11 cellular contexts compared by ENCODE assay signal in the genomic region with DNA sequence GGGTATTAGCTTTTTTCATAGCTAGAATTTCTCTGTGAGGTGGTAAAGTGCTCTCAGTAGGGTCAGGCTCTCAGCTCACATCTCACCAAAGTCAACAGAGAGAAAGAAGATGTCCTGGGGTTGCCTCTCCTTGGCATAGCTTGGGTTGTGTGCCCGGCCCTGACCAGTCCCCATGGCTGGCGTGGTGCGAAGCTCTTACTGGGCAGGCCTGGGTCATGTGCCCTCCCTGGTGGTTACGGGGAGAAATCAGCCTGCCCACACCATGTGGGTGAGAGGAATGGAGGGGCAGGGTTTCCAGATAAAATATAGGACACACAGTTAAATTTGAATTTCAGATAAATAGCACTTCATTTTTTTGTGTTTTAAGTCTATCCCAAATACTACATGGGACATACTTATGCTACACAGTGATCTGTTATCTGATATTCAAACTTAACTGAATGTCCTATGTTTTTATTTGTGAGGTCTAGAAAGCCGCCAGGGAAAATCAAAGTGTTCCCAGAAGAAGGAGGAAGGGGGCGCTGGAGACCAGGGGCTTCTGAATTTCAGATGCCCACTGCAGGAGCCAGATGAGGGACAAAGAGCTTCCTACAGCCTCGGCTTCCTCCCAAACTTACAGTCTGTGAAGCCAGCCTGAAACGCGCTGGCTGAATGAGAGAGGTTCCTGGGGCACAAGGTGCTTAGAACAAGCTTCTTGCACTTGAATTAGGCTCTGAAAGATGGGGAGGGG. TPM values are rescaled to one million over a fixed set of nuclear protein-coding genes. Genes with fewer than 3 reads are reported as not detected.
DNase-seq lines count a peak whose midpoint lies in the region; ATAC-seq and TF ChIP-seq lines count a peak whose summit lies in the region.
"Had no signal": no experiment of that assay in that cellular context is flagged by ENCODE, and none has a peak within 500 bp of the region (broad histone marks: within the 10 kb centered on the region; RNA-seq: fewer than 3 reads in every experiment).

No MANE protein-coding gene starts in this region.

- 79% methylated on average over 9 of the region's 9 CpGs for WGBS in esophagus muscularis mucosa

- no peak overlapping the region for H3K4me3 Mint-ChIP-seq in nephron progenitor cell

- TF ChIP-seq POLR2A in esophagus muscularis mucosa (IDR thresholded peaks at IDR 0.05; ENCODE audit: low read depth) = no peak

- ATAC-seq in GM18498 (IDR thresholded peaks at IDR 0.05; ENCODE audit: unreplicated experiment) = no peak
- no peak for ATAC-seq in GM19324 (IDR thresholded peaks at IDR 0.05; ENCODE audit: low FRiP score, unreplicated experiment)
- ATAC-seq: activated naive CD4-positive, alpha-beta T cell treated with anti-CD3 and anti-CD28 coated beads, Interleukin-2, amount 50 U/mL, for 72 hours had no signal

- H3K9me3 Mint-ChIP-seq in nephron progenitor cell = no peaks in the 10 kb centered on the region

- H3K36me3 ChIP-seq in NT2/D1 (ENCODE audit: insufficient read depth, insufficient read length, low read length) (peaks cover 67% of the 10 kb centered on the region), esophagus muscularis mucosa (no peaks in the 10 kb centered on the region)
- H3K36me3 ChIP-seq: stomach had no signal

- H3K4me1 Mint-ChIP-seq in nephron progenitor cell = peaks cover 63% of the 10 kb centered on the region

- no peaks in the 10 kb centered on the region for H3K9me3 ChIP-seq in NT2/D1 (ENCODE audit: insufficient read depth, low read length)
- no peaks in the 10 kb centered on the region for H3K9me3 ChIP-seq in esophagus muscularis mucosa
- H3K9me3 ChIP-seq: stomach had no signal

- H3K4me3 ChIP-seq in NT2/D1 (ENCODE audit: insufficient read length, low read depth) (no peak overlapping the region), esophagus muscularis mucosa (no peak overlapping the region)
- H3K4me3 ChIP-seq: stomach had no signal

- H3K27me3 Mint-ChIP-seq in nephron progenitor cell (ENCODE audit: low read depth, poor library complexity) = no peaks in the 10 kb centered on the region

- H3K9ac ChIP-seq in NT2/D1 (ENCODE audit: insufficient read length, low read depth) = peak overlapping the region; percentile 38

- no peak for TF ChIP-seq EP300 in esophagus muscularis mucosa (IDR thresholded peaks at IDR 0.05)

- peak overlapping the region; percentile 81 for H3K27ac Mint-ChIP-seq in nephron progenitor cell

- intact Hi-C loops in esophagus muscularis mucosa (cut with DNase I) = no loop called here

- DNase-seq in ELF-1 (ENCODE audit: low read depth, low spot score) (peak; percentile 64), NT2/D1 (ENCODE audit: low read depth, low spot score) (peak; percentile 59), esophagus muscularis mucosa (ENCODE audit: extremely low spot score) (no peak), nephron progenitor cell (peak; percentile 30), T-helper 1 cell (no peak), glomerular visceral epithelial cell (ENCODE audit: extremely low spot score) (no peak)
- DNase-seq: NCI-H2029 treated with DMSO at 0.1 percent for 48 hours, stomach had no signal

- H3K4me1 ChIP-seq in NT2/D1 (ENCODE audit: insufficient read depth, insufficient read length) = peaks cover 23% of the 10 kb centered on the region
- peaks cover 17 to 72% (median 60%) of the 10 kb centered on the region in 4 donors for H3K4me1 ChIP-seq in esophagus muscularis mucosa

- H3K27me3 ChIP-seq in NT2/D1 (ENCODE audit: insufficient read depth, insufficient read length) = no peaks in the 10 kb centered on the region
- no peaks in the 10 kb centered on the region for H3K27me3 ChIP-seq in esophagus muscularis mucosa
- H3K27me3 ChIP-seq: stomach had no signal

- peak overlapping the region in 3 of 4 donors; percentile 67 to 79 (median 69) for H3K27ac ChIP-seq in esophagus muscularis mucosa (replicated peaks in 1 of 4)

- TF ChIP-seq CTCF in esophagus muscularis mucosa (IDR thresholded peaks at IDR 0.05) = peak; percentile 27 to 43 (median 29)
- TF ChIP-seq CTCF in nephron progenitor cell (IDR thresholded peaks at IDR 0.05) = peak; percentile 45

- H3K36me3 Mint-ChIP-seq in nephron progenitor cell (ENCODE audit: low read depth) = peaks cover 6% of the 10 kb centered on the region

RNA-seq across cellular contexts. Expression of gene NKD1, which starts 45.4 kb away (rescaled TPM):
- total RNA-seq in esophagus muscularis mucosa = 10 to 100 TPM; 37.1 to 87.8 (median 54.1) TPM

Comparison
In these comparisons a context has a peak if more than half of its experiments do, and no peak if none do; other contexts are left out.
1. DNase-seq: peak in ELF-1 (single experiment), NT2/D1 (single experiment) and nephron progenitor cell (single experiment); none in esophagus muscularis mucosa (single experiment), T-helper 1 cell (0 of 5) and glomerular visceral epithelial cell (single experiment).